In genomic region chr2:88690591-88691338, GRCh38 we compare ENCODE assay signal across 8 cellular contexts. TPM values are rescaled to one million over a fixed set of nuclear protein-coding genes. Genes with fewer than 3 reads are reported as not detected.
DNase-seq lines count a peak whose midpoint lies in the region; ATAC-seq, FAIRE-seq and TF ChIP-seq lines count a peak whose summit lies in the region.

No MANE protein-coding gene starts in this region.

- no peak for TF ChIP-seq POLR2A in K562 (conservative IDR thresholded peaks at IDR 0.05)

- no peak for TF ChIP-seq EP300 in SK-N-SH (IDR thresholded peaks at IDR 0.05; ENCODE audit: borderline replicate concordance in 1 of 2, low read depth in 1 of 2, low read length in 1 of 2)
- no peak for TF ChIP-seq EP300 in K562 (IDR thresholded peaks at IDR 0.05; ENCODE audit: low read length)

- H4K20me1 ChIP-seq in SK-N-SH (ENCODE audit: insufficient read depth): no peaks in the 10 kb centered on the region
- no peaks in the 10 kb centered on the region for H4K20me1 ChIP-seq in K562 (replicated peaks; ENCODE audit: control insufficient read depth, insufficient read depth, low read length)

- peak overlapping the region; percentile 92 for H3K4me2 ChIP-seq in SK-N-SH
- peak overlapping the region; percentile 99 for H3K4me2 ChIP-seq in K562 (ENCODE audit: insufficient read depth, low read length)

- peak overlapping the region; percentile 57 for H3K9ac ChIP-seq in SK-N-SH
- peak overlapping the region; percentile 87 to 93 for H3K9ac ChIP-seq in K562 (ENCODE audit: insufficient read depth in 1 of 2, low read depth in 2 of 2, low read length in 2 of 2)

- H3K79me2 ChIP-seq in SK-N-SH (ENCODE audit: insufficient read depth) (peaks cover 46% of the 10 kb centered on the region; the same call in 1 of the 2 replicates), K562 (ENCODE audit: control insufficient read depth, insufficient read depth, low read length) (peaks cover 63% of the 10 kb centered on the region)

- no peak for FAIRE-seq in K562 (lab: Jason Lieb, UNC)
- FAIRE-seq in HTR-8/SVneo (lab: Jason Lieb, UNC): no peak

- H3K9me3 ChIP-seq in SK-N-SH (no peaks in the 10 kb centered on the region), K562 (replicated peaks; ENCODE audit: control insufficient read depth, insufficient read depth, low read depth, low read length) (no peaks in the 10 kb centered on the region)

- no peaks in the 10 kb centered on the region for H3F3A ChIP-seq in SK-N-SH (replicated peaks; ENCODE audit: insufficient read depth)

- CTCF ChIA-PET in SK-N-SH (lab: Yijun Ruan, JAX) (interaction anchor here (1.0 to 2.5 kb wide), 4 partner anchors 8 to 19 kb away, joined by 3 to 8 read pairs (median 7); no protein-coding TSS in a partner anchor), K562 (lab: Yijun Ruan, JAX; ENCODE audit: low intra/inter-chr PET ratio) (interaction anchor here (0.7 to 1.4 kb wide), 2 partner anchors 16 to 19 kb away, joined by 3 to 4 read pairs; no protein-coding TSS in a partner anchor)

- H3K9me1 ChIP-seq in K562 (ENCODE audit: control insufficient read depth, insufficient read depth, low read length): no peaks in the 10 kb centered on the region

- H3K4me3 ChIP-seq in SK-N-SH (ENCODE audit: low read depth in 2 of 2, low read length in 1 of 2) (peak overlapping the region; percentile 82 to 97), K562 (peak overlapping the region; percentile 80)

- H2AFZ ChIP-seq in SK-N-SH (ENCODE audit: low read depth) (peak overlapping the region; percentile 94), K562 (ENCODE audit: low read depth, low read length) (peak overlapping the region; percentile 99)

- no peaks in the 10 kb centered on the region for H3K9me2 ChIP-seq in SK-N-SH

- BruUV-seq in K562 (replicated peaks; lab: Mats Ljungman, UMichigan): TSS peak; percentile 84

- POLR2A ChIA-PET in SK-N-SH (lab: Yijun Ruan, JAX): interaction anchor here (0.5 kb wide), 1 partner anchor 318 kb away, joined by 5 read pairs; no protein-coding TSS in a partner anchor
- POLR2A ChIA-PET in K562 (lab: Yijun Ruan, JAX): interaction anchor here (0.8 kb wide), 1 partner anchor 16 kb away, joined by 3 read pairs; no protein-coding TSS in a partner anchor

- ATAC-seq in HG03025 (IDR thresholded peaks at IDR 0.05; ENCODE audit: low FRiP score, unreplicated experiment): peak; percentile 17
- ATAC-seq in K562: peak; percentile 59
- ATAC-seq in left lobe of liver: peak; percentile 36

- intact Hi-C loops in K562 (cut with micrococcal nuclease): loop anchor here (10.0 kb wide), 1 partner anchor 436 kb away; no protein-coding TSS in a partner anchor

- 0 out of 2 replicates have a peak, but pooled peaks have one; percentile 9 for TF ChIP-seq CTCF in SK-N-SH (IDR thresholded peaks at IDR 0.05)
- peak in 2 of 3 experiments; percentile 15 to 19; a peak in 1 of 6 replicates for TF ChIP-seq CTCF in K562 (IDR thresholded peaks at IDR 0.05 in 2 of 3, conservative IDR thresholded peaks at IDR 0.05 in 1 of 3; ENCODE audit: insufficient read depth in 2 of 3, low read depth in 1 of 3, low read length in 3 of 3)

- peaks cover 0 to 19% of the 10 kb centered on the region in 2 experiments; a peak in 2 of 4 replicates for H3K4me1 ChIP-seq in SK-N-SH (ENCODE audit: control insufficient read depth in 1 of 2, insufficient read depth in 2 of 2, low read depth in 1 of 2, low read length in 1 of 2)
- peaks cover 5 to 12% of the 10 kb centered on the region in 2 experiments; a peak in 4 of 5 replicates for H3K4me1 ChIP-seq in K562 (replicated peaks in 1 of 2; ENCODE audit: control insufficient read depth in 2 of 2, insufficient read depth in 2 of 2, low read length in 2 of 2)

- in situ Hi-C loops in K562 (cut with MboI): no loop called here

- H3K36me3 ChIP-seq in SK-N-SH (replicated peaks in 1 of 2; ENCODE audit: control insufficient read depth in 1 of 2, insufficient read depth in 2 of 2, low read length in 1 of 2): no peaks in the 10 kb centered on the region
- H3K36me3 ChIP-seq in K562 (ENCODE audit: control insufficient read depth, insufficient read depth, low read length): peaks cover 13% of the 10 kb centered on the region; the same call in 2 of the 3 replicates

- peak overlapping the region; percentile 56 to 81; a peak in 3 of 4 replicates for H3K27ac ChIP-seq in SK-N-SH (ENCODE audit: low read depth in 2 of 2, low read length in 1 of 2)
- H3K27ac ChIP-seq in K562 (ENCODE audit: extremely low read depth, low read depth, low read length): peak overlapping the region; percentile 79

- DNase-seq in NCI-H748 (lab: John Stamatoyannopoulos, UW; ENCODE audit: unreplicated experiment): peak; percentile 33
- no peak for DNase-seq in NCI-H748 treated with DMSO at 0.1 percent for 48 hours (lab: John Stamatoyannopoulos, UW)
- DNase-seq in SK-N-SH: peak; percentile 32
- peak; percentile 49 to 72 (median 67) for DNase-seq in K562 (ENCODE audit: extremely low read depth in 1 of 4, low spot score in 3 of 4)
- no peak for DNase-seq in left lobe of liver (ENCODE audit: low spot score)
- DNase-seq in stimulated activated CD4-positive, alpha-beta T cell treated with anti-CD3 and anti-CD28 coated beads, TNF-alpha, amount 100 ng/mL, for 24 hours (ENCODE audit: low read depth in 3 of 3): peak; percentile 22 to 43 (median 42)
- no peak for DNase-seq in HTR-8/SVneo (ENCODE audit: insufficient read length, low spot score)

- no peaks in the 10 kb centered on the region for H3K27me3 ChIP-seq in SK-N-SH (ENCODE audit: insufficient read depth)
- no peaks in the 10 kb centered on the region for H3K27me3 ChIP-seq in K562 (ENCODE audit: control insufficient read depth in 2 of 2, insufficient read depth in 2 of 2, low read length in 2 of 2)

- 51% methylated on average over 15 of the region's 20 CpGs for WGBS in SK-N-SH (ENCODE audit: low lambda C conversion rate)
- 0% methylated on average over 20 of the region's 20 CpGs for WGBS in K562 (ENCODE audit: insufficient coverage, low coverage, missing lambda C conversion rate)

- TF ChIP-seq RAD21 in SK-N-SH (IDR thresholded peaks at IDR 0.05; ENCODE audit: low read length) (no peak), K562 (CRISPR knock-in tag; conservative IDR thresholded peaks at IDR 0.05 in 1 of 2, IDR thresholded peaks at IDR 0.05 in 1 of 2) (no peak)

TF ChIP-seq in SK-N-SH, 30 proteins besides CTCF, POLR2A, EP300 and RAD21 (continues in another document):
- no peak for TF ChIP-seq EZH2phosphoT487 (IDR thresholded peaks at IDR 0.05; ENCODE audit: borderline replicate concordance, low read depth)
- no peak for TF ChIP-seq IRF3 (IDR thresholded peaks at IDR 0.05; ENCODE audit: low read depth, low read length)
- TF ChIP-seq FOSL2 (IDR thresholded peaks at IDR 0.05; ENCODE audit: borderline replicate concordance, low read depth): no peak
- no peak for TF ChIP-seq NRF1 (IDR thresholded peaks at IDR 0.05; ENCODE audit: low read depth, low read length)
- no peak for TF ChIP-seq FOXJ3 (CRISPR knock-in tag; IDR thresholded peaks at IDR 0.05)
- no peak for TF ChIP-seq MEF2A (IDR thresholded peaks at IDR 0.05; ENCODE audit: borderline replicate concordance, low read depth)

RNA-seq across cellular contexts. Expression of gene RPIA, which starts 0.7 kb away (rescaled TPM):
- polyA plus RNA-seq in SK-N-SH (2012; rRNA removed) (16.0 and 17.4 TPM in 2 replicates), K562 (2011; rRNA removed) (17.4 and 30.2 TPM in 2 replicates), K562 (2014; fragmentation: Illumina TruSeq; extraction: Trizol) (37.2 and 37.4 TPM in 2 replicates), K562 (2014; fragmentation: Nextera tagmentation; extraction: Ambion mirVana) (10 to 100 TPM in 1 of 2 experiments, 1 to 10 TPM in 1; 7.8 to 15.1 TPM), K562 (2014; rRNA removed) (36.8 and 43.3 TPM in 2 replicates)
- 19.5 and 20.8 TPM in 2 replicates for polyA plus RNA-seq in SK-N-SH (2012; cell fraction: cytosol; rRNA removed)
- polyA plus RNA-seq in SK-N-SH (2012; cell fraction: nucleus; rRNA removed): 6.3 and 7.3 TPM in 2 replicates
- 5.5 and 6.6 TPM in 2 replicates for total RNA-seq in K562 (2011; cell fraction: chromatin; rRNA removed; ENCODE audit: low replicate concordance)
- total RNA-seq in K562 (2011; cell fraction: nucleolus; rRNA removed): 7.0 and 7.8 TPM in 2 replicates
- total RNA-seq in K562 (2011; cell fraction: nucleoplasm; rRNA removed): 8.7 and 10.4 TPM in 2 replicates
- total RNA-seq in K562 (2014; rRNA removed) (10.0 and 11.3 TPM in 2 replicates), K562 (2014; rRNA removed; fragmentation: Illumina TruSeq; extraction: Trizol) (23.9 and 25.8 TPM in 2 replicates), K562 (2015; rRNA removed; fragmentation: Illumina TruSeq; extraction: Trizol) (19.9 and 22.9 TPM in 2 replicates), K562 (2021) (40.4 and 41.2 TPM in 2 replicates), left lobe of liver (2.9 TPM)
- 16.3 and 18.5 TPM in 2 replicates for polyA plus RNA-seq in K562 (2011; cell fraction: cytosol; rRNA removed)
- 8.4 and 10.7 TPM in 2 replicates for polyA plus RNA-seq in K562 (2011; cell fraction: nucleus; rRNA removed)
- polyA plus RNA-seq in K562 (2012): 20.4 and 34.0 TPM in 2 replicates
- 23.2 and 31.5 TPM in 2 replicates for polyA minus RNA-seq in K562 (2011; rRNA and poly(A)+ RNA removed)
- polyA minus RNA-seq in K562 (2011; cell fraction: cytosol; rRNA and poly(A)+ RNA removed): 4.6 and 13.6 TPM in 2 replicates
- 6.1 and 7.0 TPM in 2 replicates for polyA minus RNA-seq in K562 (2011; cell fraction: nucleus; rRNA and poly(A)+ RNA removed)

Comparison
In these comparisons a context has a peak if more than half of its experiments do, and no peak if none do; other contexts are left out.
1. DNase-seq: peak in NCI-H748 (single experiment), SK-N-SH (single experiment), K562 (4 of 4) and stimulated activated CD4-positive, alpha-beta T cell treated with anti-CD3 and anti-CD28 coated beads, TNF-alpha, amount 100 ng/mL, for 24 hours (3 of 3); none in NCI-H748 treated with DMSO at 0.1 percent for 48 hours (single experiment), left lobe of liver (single experiment) and HTR-8/SVneo (single experiment).
2. Peak in every context shown above with its lines, with median percentiles within 50 percentile points of each other: ATAC-seq.